Comparison of ENCODE assay signal across 27 cellular contexts in the genomic region with DNA sequence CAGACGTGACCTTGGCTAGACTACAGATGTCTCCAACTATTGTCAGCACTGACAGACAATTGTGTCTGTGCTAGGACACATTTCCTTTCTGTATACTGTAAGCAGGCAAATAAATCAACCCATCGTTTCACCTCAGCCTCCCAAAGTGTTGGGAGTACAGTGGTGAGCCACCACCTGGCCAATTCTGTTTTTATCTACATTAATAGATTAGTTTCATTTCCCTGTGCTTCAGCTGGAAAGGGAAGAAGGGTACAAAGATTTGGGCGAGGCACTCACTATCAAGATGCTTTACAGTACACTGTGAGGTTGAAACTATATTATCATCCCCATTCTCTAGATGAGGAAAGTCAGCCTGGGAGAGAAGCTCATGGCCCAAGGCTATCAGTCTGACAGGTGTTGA. TPM values are rescaled to one million over a fixed set of nuclear protein-coding genes. Genes with fewer than 3 reads are reported as not detected.
"Had no signal": no experiment of that assay in that cellular context is flagged by ENCODE, and none has a peak within 500 bp of the region (broad histone marks: within the 10 kb centered on the region; RNA-seq: fewer than 3 reads in every experiment).

No MANE protein-coding gene starts in this region.

- H3K4me3 ChIP-seq: colonic mucosa, gastrocnemius medialis, left lung, ovary, psoas muscle, skin epidermis, suprapubic skin, transverse colon, upper lobe of right lung, uterus had no signal

- H3K9me3 Mint-ChIP-seq: dendritic cell treated with granulocyte-macrophage colony-stimulating factor and Interleukin-4, amounts not matched to agents 40 ng/mL and 50 ng/mL, for 4 days; endodermal cell; natural killer cell; stimulated activated naive B cell treated with anti-CD40 and anti-IgM and Interleukin-4, amounts not matched to agents 10 μg/mL and 1 μg/mL and 100 μg/mL, for 72 hours; stimulated activated naive CD8-positive, alpha-beta T cell treated with anti-CD3 and anti-CD28 coated beads, Interleukin-15, Interleukin-2, amounts not matched to agents 100 ng/mL and 50 ng/mL, for 24 hours had no signal

- H3K36me3 Mint-ChIP-seq: natural killer cell; stimulated activated naive B cell treated with anti-CD40 and anti-IgM and Interleukin-4, amounts not matched to agents 10 μg/mL and 1 μg/mL and 100 μg/mL, for 72 hours had no signal

- ATAC-seq: esophagus mucosa; gastrocnemius medialis; left cardiac atrium; left lung; natural killer cell; psoas muscle; right cardiac atrium; stimulated activated naive B cell treated with anti-CD40 and anti-IgM and Interleukin-4, amounts not matched to agents 10 μg/mL and 1 μg/mL and 100 μg/mL, for 72 hours; upper lobe of right lung had no signal

- DNase-seq: colonic mucosa; effector CD8-positive, alpha-beta T cell; endodermal cell; foreskin fibroblast; gastrocnemius medialis; head of caudate nucleus; left cardiac atrium; left lung; natural killer cell; occipital lobe; ovary; posterior cingulate gyrus; psoas muscle; right cardiac atrium; stimulated activated CD4-positive, alpha-beta T cell treated with anti-CD3 and anti-CD28 coated beads, Interleukin-15, amount 100 ng/mL, for 24 hours; stimulated activated CD4-positive, alpha-beta T cell treated with anti-CD3 and anti-CD28 coated beads, Interleukin-2, amount 100 ng/mL, for 48 hours; stimulated activated naive B cell treated with anti-CD40 and anti-IgM and Interleukin-4, amounts not matched to agents 10 μg/mL and 1 μg/mL and 100 μg/mL, for 72 hours; transverse colon; upper lobe of right lung; uterus had no signal

- H3K27ac ChIP-seq: colonic mucosa, epithelial cell of prostate, gastrocnemius medialis, left lung, ovary, psoas muscle, skin epidermis, suprapubic skin, transverse colon, upper lobe of right lung, uterus had no signal

- H3K4me1 Mint-ChIP-seq: natural killer cell; stimulated activated naive B cell treated with anti-CD40 and anti-IgM and Interleukin-4, amounts not matched to agents 10 μg/mL and 1 μg/mL and 100 μg/mL, for 72 hours had no signal

- H3K36me3 ChIP-seq: colonic mucosa, gastrocnemius medialis, left lung, ovary, suprapubic skin, transverse colon, upper lobe of right lung, uterus had no signal

- H3K27ac Mint-ChIP-seq: dendritic cell treated with granulocyte-macrophage colony-stimulating factor and Interleukin-4, amounts not matched to agents 40 ng/mL and 50 ng/mL, for 4 days; endodermal cell; natural killer cell; stimulated activated naive B cell treated with anti-CD40 and anti-IgM and Interleukin-4, amounts not matched to agents 10 μg/mL and 1 μg/mL and 100 μg/mL, for 72 hours; stimulated activated naive CD8-positive, alpha-beta T cell treated with anti-CD3 and anti-CD28 coated beads, Interleukin-15, Interleukin-2, amounts not matched to agents 100 ng/mL and 50 ng/mL, for 24 hours had no signal

- H3K4me3 Mint-ChIP-seq: dendritic cell treated with granulocyte-macrophage colony-stimulating factor and Interleukin-4, amounts not matched to agents 40 ng/mL and 50 ng/mL, for 4 days; endodermal cell; natural killer cell; stimulated activated naive B cell treated with anti-CD40 and anti-IgM and Interleukin-4, amounts not matched to agents 10 μg/mL and 1 μg/mL and 100 μg/mL, for 72 hours; stimulated activated naive CD8-positive, alpha-beta T cell treated with anti-CD3 and anti-CD28 coated beads, Interleukin-15, Interleukin-2, amounts not matched to agents 100 ng/mL and 50 ng/mL, for 24 hours had no signal

- H3K9me3 ChIP-seq: colonic mucosa, gastrocnemius medialis, left lung, ovary, psoas muscle, suprapubic skin, transverse colon, upper lobe of right lung, uterus had no signal

- H3K4me1 ChIP-seq: colonic mucosa, gastrocnemius medialis, left lung, psoas muscle, suprapubic skin, transverse colon, upper lobe of right lung, uterus had no signal

- H3K27me3 ChIP-seq: colonic mucosa, gastrocnemius medialis, left lung, ovary, suprapubic skin, transverse colon, upper lobe of right lung, uterus had no signal

RNA-seq across cellular contexts. Expression of a gene that starts 58.1 kb away (rescaled TPM):
- total RNA-seq: natural killer cell, occipital lobe had no signal
- polyA plus RNA-seq: neural cell had no signal
